1 cellular context compared by ENCODE assay signal in the genomic region with DNA sequence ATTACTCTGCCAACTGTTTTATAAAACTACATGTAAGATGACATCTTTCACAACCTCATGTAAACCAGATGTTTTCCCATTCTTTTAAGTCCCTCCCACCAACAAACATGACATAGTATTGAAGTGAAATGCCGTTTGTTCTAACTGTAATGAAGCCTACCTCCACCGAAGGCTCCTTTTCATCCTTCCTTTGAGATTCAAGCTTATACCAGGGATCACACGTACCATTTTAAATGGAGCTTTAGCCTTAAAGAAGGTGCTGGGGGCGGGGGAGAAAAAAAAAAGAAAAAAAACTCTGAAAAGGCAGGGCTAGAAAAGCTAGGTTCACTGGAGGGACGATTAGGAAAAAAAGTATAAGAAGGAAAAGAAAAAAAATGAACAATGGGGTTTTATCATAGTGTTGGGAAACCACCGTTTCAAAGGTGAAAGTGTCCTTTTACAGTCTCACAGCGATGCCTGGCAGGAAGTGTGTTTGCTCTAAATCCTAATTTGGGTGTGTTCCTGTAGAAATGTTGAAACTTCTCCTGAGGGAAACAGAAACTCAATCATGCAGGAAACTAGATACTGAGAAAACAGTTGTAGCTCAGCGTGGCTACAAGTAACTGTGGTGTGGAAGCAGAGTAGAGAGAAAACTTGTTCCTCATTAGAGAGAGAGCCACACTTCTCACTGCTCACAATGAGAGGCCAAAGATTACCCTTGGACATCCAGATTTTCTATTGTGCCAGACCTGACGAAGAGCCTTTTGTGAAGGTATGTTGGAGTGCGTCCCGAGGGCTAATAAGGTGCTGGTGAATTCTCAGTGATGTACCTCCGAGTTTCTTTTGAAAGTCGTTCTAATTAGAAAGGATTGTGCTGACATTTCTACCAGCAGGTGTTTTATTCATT.
A peak's percentile ranks its signal among the peaks of the same experiment; 100 is the strongest.
TF ChIP-seq lines count a peak whose summit lies in the region.

No MANE protein-coding gene starts in this region.

TF ChIP-seq in liver, 16 proteins besides CTCF, POLR2A, EP300 and RAD21 (continued from another document):
- TF ChIP-seq, protein P1, sequence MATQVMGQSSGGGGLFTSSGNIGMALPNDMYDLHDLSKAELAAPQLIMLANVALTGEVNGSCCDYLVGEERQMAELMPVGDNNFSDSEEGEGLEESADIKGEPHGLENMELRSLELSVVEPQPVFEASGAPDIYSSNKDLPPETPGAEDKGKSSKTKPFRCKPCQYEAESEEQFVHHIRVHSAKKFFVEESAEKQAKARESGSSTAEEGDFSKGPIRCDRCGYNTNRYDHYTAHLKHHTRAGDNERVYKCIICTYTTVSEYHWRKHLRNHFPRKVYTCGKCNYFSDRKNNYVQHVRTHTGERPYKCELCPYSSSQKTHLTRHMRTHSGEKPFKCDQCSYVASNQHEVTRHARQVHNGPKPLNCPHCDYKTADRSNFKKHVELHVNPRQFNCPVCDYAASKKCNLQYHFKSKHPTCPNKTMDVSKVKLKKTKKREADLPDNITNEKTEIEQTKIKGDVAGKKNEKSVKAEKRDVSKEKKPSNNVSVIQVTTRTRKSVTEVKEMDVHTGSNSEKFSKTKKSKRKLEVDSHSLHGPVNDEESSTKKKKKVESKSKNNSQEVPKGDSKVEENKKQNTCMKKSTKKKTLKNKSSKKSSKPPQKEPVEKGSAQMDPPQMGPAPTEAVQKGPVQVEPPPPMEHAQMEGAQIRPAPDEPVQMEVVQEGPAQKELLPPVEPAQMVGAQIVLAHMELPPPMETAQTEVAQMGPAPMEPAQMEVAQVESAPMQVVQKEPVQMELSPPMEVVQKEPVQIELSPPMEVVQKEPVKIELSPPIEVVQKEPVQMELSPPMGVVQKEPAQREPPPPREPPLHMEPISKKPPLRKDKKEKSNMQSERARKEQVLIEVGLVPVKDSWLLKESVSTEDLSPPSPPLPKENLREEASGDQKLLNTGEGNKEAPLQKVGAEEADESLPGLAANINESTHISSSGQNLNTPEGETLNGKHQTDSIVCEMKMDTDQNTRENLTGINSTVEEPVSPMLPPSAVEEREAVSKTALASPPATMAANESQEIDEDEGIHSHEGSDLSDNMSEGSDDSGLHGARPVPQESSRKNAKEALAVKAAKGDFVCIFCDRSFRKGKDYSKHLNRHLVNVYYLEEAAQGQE (IDR thresholded peaks at IDR 0.05): peak; percentile 84
- TF ChIP-seq YY1 (IDR thresholded peaks at IDR 0.05): peak; percentile 89
